15 cellular contexts compared by ENCODE assay signal in the genomic region with DNA sequence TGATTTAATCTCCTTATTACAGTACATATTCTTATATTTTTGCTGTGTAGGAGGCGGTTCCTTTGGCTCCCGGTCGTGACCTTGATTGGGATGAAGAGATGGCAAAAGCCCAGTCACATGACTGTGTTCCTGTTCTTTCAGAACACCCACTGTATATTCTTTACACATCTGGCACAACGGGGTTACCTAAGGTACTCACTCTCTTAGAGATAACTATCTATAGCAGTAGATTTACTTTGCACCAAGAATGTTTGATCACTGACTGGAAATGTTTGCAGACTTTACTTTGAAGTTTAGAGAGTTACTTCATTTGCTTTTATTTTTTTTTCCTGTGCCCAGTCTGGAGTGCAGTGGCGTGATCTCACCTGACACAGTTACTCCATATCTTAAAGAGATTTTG.
"Had no signal": no experiment of that assay in that cellular context is flagged by ENCODE, and none has a peak within 500 bp of the region (broad histone marks: within the 10 kb centered on the region; RNA-seq: fewer than 3 reads in every experiment).

No MANE protein-coding gene starts in this region.

- H3K4me1 ChIP-seq: parathyroid adenoma had no signal

- H3K4me3 Mint-ChIP-seq: activated CD8-positive, alpha-beta memory T cell treated with anti-CD3 and anti-CD28 coated beads, Interleukin-2, amount 10 ng/mL, durations not matched to agents 7 days and 5 days; activated naive CD8-positive, alpha-beta T cell; activated T-cell treated with anti-CD3 and anti-CD28 coated beads, Interleukin-2, amount 50 U/mL, for 4 hours; stimulated activated naive B cell treated with anti-CD40 and anti-IgM and Interleukin-4, amounts not matched to agents 10 μg/mL and 1 μg/mL and 100 μg/mL, for 72 hours had no signal

- H3K36me3 ChIP-seq: suprapubic skin had no signal

- H3K4me1 Mint-ChIP-seq: activated CD8-positive, alpha-beta memory T cell treated with anti-CD3 and anti-CD28 coated beads, Interleukin-2, amount 10 ng/mL, durations not matched to agents 7 days and 5 days; stimulated activated naive B cell treated with anti-CD40 and anti-IgM and Interleukin-4, amounts not matched to agents 10 μg/mL and 1 μg/mL and 100 μg/mL, for 72 hours had no signal

- FAIRE-seq: bronchial epithelial cell, endometrium had no signal

- H3K4me3 ChIP-seq: dorsolateral prefrontal cortex, suprapubic skin had no signal

- H3K27ac Mint-ChIP-seq: activated CD8-positive, alpha-beta memory T cell treated with anti-CD3 and anti-CD28 coated beads, Interleukin-2, amount 10 ng/mL, durations not matched to agents 7 days and 5 days; activated naive CD8-positive, alpha-beta T cell; stimulated activated naive B cell treated with anti-CD40 and anti-IgM and Interleukin-4, amounts not matched to agents 10 μg/mL and 1 μg/mL and 100 μg/mL, for 72 hours had no signal

- DNase-seq: activated CD4-positive, alpha-beta T cell treated with anti-CD3 and anti-CD28 coated beads for 1 hour; activated CD4-positive, alpha-beta T cell treated with anti-CD3 and anti-CD28 coated beads, Interleukin-2, amount 50 U/mL, for 48 hours; activated CD8-positive, alpha-beta memory T cell treated with anti-CD3 and anti-CD28 coated beads, Interleukin-2, amount 10 ng/mL, durations not matched to agents 7 days and 5 days; activated effector memory CD4-positive, alpha-beta T cell treated with anti-CD3 and anti-CD28 coated beads, Interleukin-2, amount 50 U/mL, for 16 hours; activated T-cell treated with anti-CD3 and anti-CD28 coated beads, Interleukin-2, amount 50 U/mL, for 4 hours; anterior cingulate cortex; dorsolateral prefrontal cortex; right cardiac atrium; stimulated activated naive B cell treated with anti-CD40 and anti-IgM and Interleukin-4, amounts not matched to agents 10 μg/mL and 1 μg/mL and 100 μg/mL, for 72 hours had no signal

- ATAC-seq: activated CD8-positive, alpha-beta memory T cell treated with anti-CD3 and anti-CD28 coated beads, Interleukin-2, amount 10 ng/mL, durations not matched to agents 7 days and 5 days; activated T-cell treated with anti-CD3 and anti-CD28 coated beads, Interleukin-2, amount 50 U/mL, for 4 hours; esophagus mucosa; right cardiac atrium; stimulated activated naive B cell treated with anti-CD40 and anti-IgM and Interleukin-4, amounts not matched to agents 10 μg/mL and 1 μg/mL and 100 μg/mL, for 72 hours had no signal

- H3K9me3 Mint-ChIP-seq: activated T-cell treated with anti-CD3 and anti-CD28 coated beads, Interleukin-2, amount 50 U/mL, for 4 hours; stimulated activated naive B cell treated with anti-CD40 and anti-IgM and Interleukin-4, amounts not matched to agents 10 μg/mL and 1 μg/mL and 100 μg/mL, for 72 hours had no signal

- H3K27ac ChIP-seq: dorsolateral prefrontal cortex, parathyroid adenoma, suprapubic skin had no signal

- H3K27me3 ChIP-seq: dorsolateral prefrontal cortex, suprapubic skin had no signal

- H3K9me3 ChIP-seq: suprapubic skin had no signal

- H3K36me3 Mint-ChIP-seq: activated CD8-positive, alpha-beta memory T cell treated with anti-CD3 and anti-CD28 coated beads, Interleukin-2, amount 10 ng/mL, durations not matched to agents 7 days and 5 days; activated naive CD8-positive, alpha-beta T cell; stimulated activated naive B cell treated with anti-CD40 and anti-IgM and Interleukin-4, amounts not matched to agents 10 μg/mL and 1 μg/mL and 100 μg/mL, for 72 hours had no signal

- H3K27me3 Mint-ChIP-seq: activated CD8-positive, alpha-beta memory T cell treated with anti-CD3 and anti-CD28 coated beads, Interleukin-2, amount 10 ng/mL, durations not matched to agents 7 days and 5 days; activated naive CD8-positive, alpha-beta T cell; stimulated activated naive B cell treated with anti-CD40 and anti-IgM and Interleukin-4, amounts not matched to agents 10 μg/mL and 1 μg/mL and 100 μg/mL, for 72 hours had no signal
